ENCODE assay signal across 17 cellular contexts in the genomic region with DNA sequence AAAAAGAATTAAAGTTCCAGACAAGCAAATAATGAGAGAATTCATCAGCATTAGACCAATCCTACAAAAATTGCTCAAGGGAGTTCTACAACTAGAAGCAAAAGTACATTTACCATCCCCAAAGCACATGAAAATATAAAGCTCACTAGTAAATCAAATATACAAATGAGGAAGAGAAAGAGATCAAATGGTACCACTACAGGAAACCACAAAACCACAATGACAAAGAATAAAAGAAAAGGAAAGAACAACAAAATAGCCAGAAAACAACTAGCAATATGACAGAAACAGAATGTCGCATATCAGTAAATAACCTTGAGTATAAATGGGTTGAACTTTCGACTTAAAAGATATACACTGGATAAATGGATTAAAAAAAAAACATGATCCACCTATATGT.
DNase-seq lines count a peak whose midpoint lies in the region; ATAC-seq and TF ChIP-seq lines count a peak whose summit lies in the region.
"Had no signal": no experiment of that assay in that cellular context is flagged by ENCODE, and none has a peak within 500 bp of the region (broad histone marks: within the 10 kb centered on the region; RNA-seq: fewer than 3 reads in every experiment).

No MANE protein-coding gene starts in this region.

- intact Hi-C loops in PC-9 (cut with micrococcal nuclease; ENCODE audit: unreplicated experiment), result no loop called here

- H2AFZ ChIP-seq in PC-9, result no peak overlapping the region

- no peak overlapping the region for H3K4me3 ChIP-seq in PC-9
- H3K4me3 ChIP-seq: BLaER1 treated with 17β-estradiol and CSF1 and Interleukin-3, amounts not matched to agents 10 nM and 100 nM had no signal

- H3K4me1 ChIP-seq in PC-9 (replicated peaks; ENCODE audit: insufficient read depth), result no peaks in the 10 kb centered on the region

- H3K27ac ChIP-seq in PC-9, result no peak overlapping the region
- H3K27ac ChIP-seq: BLaER1 treated with 17β-estradiol and CSF1 and Interleukin-3, amounts not matched to agents 10 nM and 100 nM; HL-60 had no signal

- H3F3A ChIP-seq in PC-9 (ENCODE audit: insufficient read depth, low read depth), result no peaks in the 10 kb centered on the region

- BruUV-seq in PC-9 (replicated peaks; lab: Mats Ljungman, UMichigan), result no TSS peak

- no peaks in the 10 kb centered on the region for H3K79me2 ChIP-seq in PC-9 (ENCODE audit: low read depth)

- H3K9me3 ChIP-seq in PC-9 (ENCODE audit: insufficient read depth, low read depth), result no peaks in the 10 kb centered on the region

- CTCF ChIA-PET in PC-9 (lab: Charles Lee), result no interaction called here

- no peaks in the 10 kb centered on the region for H3K36me3 ChIP-seq in PC-9 (ENCODE audit: low read depth)
- H3K36me3 ChIP-seq: BLaER1 treated with 17β-estradiol and CSF1 and Interleukin-3, amounts not matched to agents 10 nM and 100 nM had no signal

- TF ChIP-seq CTCF in PC-9 (conservative IDR thresholded peaks at IDR 0.05), result no peak

- POLR2A ChIA-PET in PC-9 (lab: Charles Lee; ENCODE audit: unreplicated experiment), result no interaction called here

- H3K27me3 ChIP-seq in PC-9 (ENCODE audit: insufficient read depth, low read depth), result no peaks in the 10 kb centered on the region

- ATAC-seq in GM18868 (IDR thresholded peaks at IDR 0.05; ENCODE audit: unreplicated experiment) (peak; percentile 77), GM21576 (IDR thresholded peaks at IDR 0.05; ENCODE audit: unreplicated experiment) (peak; percentile 75), HG03442 (IDR thresholded peaks at IDR 0.05; ENCODE audit: unreplicated experiment) (peak; percentile 45)
- ATAC-seq: activated CD4-positive, CD25-positive, alpha-beta regulatory T cell treated with anti-CD3 and anti-CD28 coated beads, Interleukin-2, amount 50 U/mL, for 24 hours; stimulated activated naive CD8-positive, alpha-beta T cell treated with anti-CD3 and anti-CD28 coated beads, Interleukin-15, Interleukin-2, amounts not matched to agents 100 U/mL and 50 U/mL, for 24 hours had no signal

- H4K20me1 ChIP-seq in PC-9 (ENCODE audit: insufficient read depth), result no peaks in the 10 kb centered on the region

- H3K9me2 ChIP-seq in PC-9 (ENCODE audit: insufficient read depth), result no peaks in the 10 kb centered on the region

- H3K4me2 ChIP-seq in PC-9, result no peak overlapping the region

- peak; percentile 9 for DNase-seq in RPMI7951 (ENCODE audit: low read depth)
- no peak for DNase-seq in PC-9
- no peak for DNase-seq in kidney tubule cell (ENCODE audit: low spot score)
- no peak for DNase-seq in NK-92 treated with Interleukin-12 subunit alpha and Interleukin-12 subunit beta, amount 100 ng/mL, for 24 hours (lab: John Stamatoyannopoulos, UW)
- DNase-seq in DMS153 treated with DMSO at 0.1 percent for 48 hours (lab: John Stamatoyannopoulos, UW; ENCODE audit: unreplicated experiment), result no peak
- DNase-seq: activated naive CD8-positive, alpha-beta T cell treated with anti-CD3 and anti-CD28 coated beads, Interleukin-2, amount 10 ng/mL, durations not matched to agents 7 days and 5 days; activated T-cell treated with anti-CD3 and anti-CD28 coated beads for 4 hours; HCEC 1CT; mesendoderm; NCI-H2081 treated with DMSO at 0.1 percent for 48 hours; stimulated activated naive CD8-positive, alpha-beta T cell treated with anti-CD3 and anti-CD28 coated beads, Interleukin-15, Interleukin-2, amounts not matched to agents 100 U/mL and 50 U/mL, for 24 hours had no signal
